Comparison of ENCODE assay signal across 8 cellular contexts in the genomic region with DNA sequence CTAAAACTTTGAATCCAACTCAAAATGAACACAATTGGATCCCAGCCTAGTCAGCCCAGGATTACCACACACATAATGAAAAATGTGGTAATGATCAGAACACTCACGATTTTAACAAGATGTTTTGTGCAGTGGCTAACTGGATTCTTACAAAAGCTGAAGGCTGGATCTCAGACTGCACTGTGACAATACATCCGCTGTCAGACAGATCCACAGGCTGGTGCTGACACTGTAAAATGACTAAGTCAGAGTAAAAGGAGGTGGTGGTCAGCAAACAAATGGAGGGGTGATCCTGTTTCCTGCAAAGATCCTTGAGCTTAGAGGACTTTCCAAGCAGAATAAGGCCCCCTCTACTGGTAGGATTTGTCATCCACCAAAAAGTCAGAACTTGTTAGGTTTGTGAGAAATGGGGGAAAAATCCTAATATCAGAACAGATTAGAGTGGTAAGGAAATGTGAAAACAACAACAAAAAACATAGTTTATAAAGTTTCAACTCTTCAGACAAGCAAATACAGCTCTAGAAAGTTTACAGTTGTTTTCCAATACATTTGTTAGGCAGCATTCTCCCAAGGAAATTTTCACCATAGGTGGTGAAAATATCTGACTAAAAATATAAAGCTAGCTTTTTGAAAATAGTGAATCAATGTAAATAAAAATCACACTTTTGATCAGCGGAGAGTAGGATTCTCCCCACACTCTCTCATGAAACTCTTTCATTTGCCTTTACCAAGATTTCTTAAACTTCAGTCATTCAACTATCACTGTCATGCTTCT.
DNase-seq lines count a peak whose midpoint lies in the region; ATAC-seq and TF ChIP-seq lines count a peak whose summit lies in the region.

No MANE protein-coding gene starts in this region.

- H3K36me3 ChIP-seq in osteoblast (ENCODE audit: insufficient read depth, low read length): no peaks in the 10 kb centered on the region
- H3K36me3 ChIP-seq in suprapubic skin: no peaks in the 10 kb centered on the region

- H3K9me3 ChIP-seq in osteoblast (ENCODE audit: low read depth, low read length): no peaks in the 10 kb centered on the region
- no peaks in the 10 kb centered on the region for H3K9me3 ChIP-seq in suprapubic skin

- CTCF ChIA-PET in RWPE1 (lab: Yijun Ruan, JAX): interaction anchor here (0.5 to 1.5 kb wide), 12 partner anchors 10 to 1838 kb away, joined by 3 to 5 read pairs (median 3); no protein-coding TSS in a partner anchor

- no peaks in the 10 kb centered on the region for H4K20me1 ChIP-seq in osteoblast (ENCODE audit: insufficient read depth, low read length)

- H3K27ac ChIP-seq in HL-60 (replicated peaks): no peak overlapping the region
- H3K27ac ChIP-seq in RWPE1: no peak overlapping the region
- no peak overlapping the region for H3K27ac ChIP-seq in osteoblast (ENCODE audit: low read depth, low read length)
- no peak overlapping the region for H3K27ac ChIP-seq in suprapubic skin

- TF ChIP-seq CTCF in HL-60 (IDR thresholded peaks at IDR 0.05; ENCODE audit: insufficient read depth, low read length): peak; percentile 43
- peak; percentile 63 for TF ChIP-seq CTCF in RWPE1 (conservative IDR thresholded peaks at IDR 0.05; ENCODE audit: low read depth)
- TF ChIP-seq CTCF in fibroblast of mammary gland (conservative IDR thresholded peaks at IDR 0.05; ENCODE audit: control insufficient read depth, insufficient read depth, low read depth, low read length): peak; percentile 90
- TF ChIP-seq CTCF in osteoblast (IDR thresholded peaks at IDR 0.05; ENCODE audit: extremely low read depth, low read depth, low read length): peak; percentile 82
- TF ChIP-seq CTCF in suprapubic skin (IDR thresholded peaks at IDR 0.05): peak in 1 of 2 donors; percentile 35

- H3K27me3 ChIP-seq in HL-60 (ENCODE audit: insufficient read depth, poor library complexity, severe bottlenecking) (no peaks in the 10 kb centered on the region), osteoblast (ENCODE audit: insufficient read depth, low read length) (peaks cover under 1% of the 10 kb centered on the region), suprapubic skin (no peaks in the 10 kb centered on the region)

- ATAC-seq in GM18511 (IDR thresholded peaks at IDR 0.05; ENCODE audit: unreplicated experiment): no peak

- no peak for TF ChIP-seq POLR2A in suprapubic skin (IDR thresholded peaks at IDR 0.05)

- peak overlapping the region; percentile 68 for H2AFZ ChIP-seq in osteoblast (ENCODE audit: low read length)

- TF ChIP-seq EP300 in suprapubic skin (IDR thresholded peaks at IDR 0.05): no peak

- H3K4me1 ChIP-seq in osteoblast (ENCODE audit: insufficient read depth, low read length): no peaks in the 10 kb centered on the region
- H3K4me1 ChIP-seq in suprapubic skin: no peaks in the 10 kb centered on the region

- no peaks in the 10 kb centered on the region for H3K79me2 ChIP-seq in osteoblast (ENCODE audit: insufficient read depth, low read length)

- no peak overlapping the region for H3K4me3 ChIP-seq in HL-60 (replicated peaks; ENCODE audit: insufficient read depth, low read length)
- H3K4me3 ChIP-seq in fibroblast of mammary gland (ENCODE audit: control insufficient read depth, low read depth, low read length): no peak overlapping the region
- peak overlapping the region; percentile 51 for H3K4me3 ChIP-seq in osteoblast (ENCODE audit: insufficient read depth, low read length)
- no peak overlapping the region for H3K4me3 ChIP-seq in suprapubic skin

- DNase-seq in DMS153 (lab: John Stamatoyannopoulos, UW) (peak; percentile 10), HL-60 (ENCODE audit: low read depth in 1 of 2, low spot score in 1 of 2) (peak in 1 of 2 experiments; percentile 15), RWPE1 (ENCODE audit: low spot score) (peak; percentile 55), fibroblast of mammary gland (ENCODE audit: low read depth) (peak; percentile 84), osteoblast (ENCODE audit: insufficient read length, low spot score, missing footprints) (no peak), suprapubic skin (ENCODE audit: low spot score in 2 of 2) (no peak), epidermal melanocyte (ENCODE audit: insufficient read length, low spot score) (no peak)

- POLR2A ChIA-PET in RWPE1 (lab: Yijun Ruan, JAX; ENCODE audit: low non-redundant PET): no interaction called here

- whole genome bisulfite sequencing in suprapubic skin: 57% methylated on average over 3 of the region's 3 CpGs

- peak overlapping the region; percentile 70 for H3K4me2 ChIP-seq in osteoblast (ENCODE audit: insufficient read depth, low read length)

Comparison
In these comparisons a context has a peak if more than half of its experiments do, and no peak if none do; other contexts are left out.
1. DNase-seq: peak in DMS153 (single experiment), RWPE1 (single experiment) and fibroblast of mammary gland (single experiment); none in osteoblast (single experiment), suprapubic skin (0 of 2) and epidermal melanocyte (single experiment).